Comparison of ENCODE assay signal across 36 cellular contexts in genomic region chr4:53553486-53554210, GRCh38. TPM values are rescaled to one million over a fixed set of nuclear protein-coding genes. Genes with fewer than 3 reads are reported as not detected.
"Had no signal": no experiment of that assay in that cellular context is flagged by ENCODE, and none has a peak within 500 bp of the region (broad histone marks: within the 10 kb centered on the region; RNA-seq: fewer than 3 reads in every experiment).

No MANE protein-coding gene starts in this region.

- H3K4me3 ChIP-seq: ascending aorta had no signal

- FAIRE-seq: TTC549 had no signal

- H3K9me3 Mint-ChIP-seq: activated CD4-positive, alpha-beta memory T cell treated with anti-CD3 and anti-CD28 coated beads, Interleukin-2, amount 10 ng/mL, durations not matched to agents 7 days and 5 days; activated CD4-positive, alpha-beta T cell treated with anti-CD3 and anti-CD28 coated beads, Interleukin-2, amount 10 ng/mL, durations not matched to agents 7 days and 5 days; activated naive CD4-positive, alpha-beta T cell treated with anti-CD3 and anti-CD28 coated beads, Interleukin-2, amount 10 ng/mL, durations not matched to agents 7 days and 5 days; activated naive CD8-positive, alpha-beta T cell treated with anti-CD3 and anti-CD28 coated beads, Interleukin-2, amount 10 ng/mL, durations not matched to agents 7 days and 5 days; activated naive CD8-positive, alpha-beta T cell treated with anti-CD3 and anti-CD28 coated beads, Interleukin-2, amount 50 U/mL, for 24 hours; activated T-cell treated with anti-CD3 and anti-CD28 coated beads, Interleukin-2, amount 50 U/mL, for 24 hours; activated T-helper 2 cell treated with anti-CD3 and anti-CD28 coated beads, Interferon-gamma antibody, Interleukin-2, Interleukin-4, amounts not matched to agents 10 μg/mL and 5 μg/mL and 100 μg/mL, durations not matched to agents 14 hours and 24 hours and 36 hours; T-helper 2 cell treated with Interferon-gamma antibody and Interleukin-4, amounts not matched to agents 5 μg/mL and 100 μg/mL, for 36 hours had no signal

- H3K36me3 ChIP-seq: ascending aorta, WERI-Rb-1 had no signal

- H3K27ac Mint-ChIP-seq: activated CD4-positive, alpha-beta memory T cell treated with anti-CD3 and anti-CD28 coated beads, Interleukin-2, amount 10 ng/mL, durations not matched to agents 7 days and 5 days; activated CD4-positive, alpha-beta T cell treated with anti-CD3 and anti-CD28 coated beads for 36 hours; activated CD4-positive, alpha-beta T cell treated with anti-CD3 and anti-CD28 coated beads, Interleukin-2, amount 10 ng/mL, durations not matched to agents 7 days and 5 days; activated CD8-positive, alpha-beta memory T cell treated with anti-CD3 and anti-CD28 coated beads, Interleukin-2, amount 10 ng/mL, durations not matched to agents 7 days and 5 days; activated CD8-positive, alpha-beta T cell treated with anti-CD3 and anti-CD28 coated beads, Interleukin-2, amount 10 ng/mL, durations not matched to agents 7 days and 5 days; activated naive CD4-positive, alpha-beta T cell treated with anti-CD3 and anti-CD28 coated beads, Interleukin-2, amount 10 ng/mL, durations not matched to agents 7 days and 5 days; activated naive CD4-positive, alpha-beta T cell treated with anti-CD3 and anti-CD28 coated beads, Interleukin-2, amount 50 U/mL, for 24 hours; activated naive CD8-positive, alpha-beta T cell; activated naive CD8-positive, alpha-beta T cell treated with anti-CD3 and anti-CD28 coated beads, Interleukin-2, amount 10 ng/mL, durations not matched to agents 7 days and 5 days; activated naive CD8-positive, alpha-beta T cell treated with anti-CD3 and anti-CD28 coated beads, Interleukin-2, amount 50 U/mL, for 24 hours; activated T-cell treated with anti-CD3 and anti-CD28 coated beads, Interleukin-2, amount 50 U/mL, for 24 hours; activated T-helper 2 cell treated with anti-CD3 and anti-CD28 coated beads, Interferon-gamma antibody, Interleukin-2, Interleukin-4, amounts not matched to agents 10 μg/mL and 5 μg/mL and 100 μg/mL, durations not matched to agents 14 hours and 24 hours and 36 hours; brain; T-helper 1 cell treated with Interleukin-12 subunit alpha and Interleukin-12 subunit beta and Interleukin-4 antibody, amounts not matched to agents 30 μg/mL and 1 μg/mL, for 36 hours; T-helper 2 cell treated with Interferon-gamma antibody and Interleukin-4, amounts not matched to agents 5 μg/mL and 100 μg/mL, for 36 hours; WTC11 had no signal

- H3K4me1 Mint-ChIP-seq: activated CD4-positive, alpha-beta memory T cell treated with anti-CD3 and anti-CD28 coated beads, Interleukin-2, amount 10 ng/mL, durations not matched to agents 7 days and 5 days; activated CD4-positive, alpha-beta T cell treated with anti-CD3 and anti-CD28 coated beads for 36 hours; activated CD4-positive, alpha-beta T cell treated with anti-CD3 and anti-CD28 coated beads, Interleukin-2, amount 10 ng/mL, durations not matched to agents 7 days and 5 days; activated CD8-positive, alpha-beta memory T cell treated with anti-CD3 and anti-CD28 coated beads, Interleukin-2, amount 10 ng/mL, durations not matched to agents 7 days and 5 days; activated naive CD4-positive, alpha-beta T cell treated with anti-CD3 and anti-CD28 coated beads, Interleukin-2, amount 10 ng/mL, durations not matched to agents 7 days and 5 days; activated naive CD4-positive, alpha-beta T cell treated with anti-CD3 and anti-CD28 coated beads, Interleukin-2, amount 50 U/mL, for 24 hours; activated naive CD8-positive, alpha-beta T cell treated with anti-CD3 and anti-CD28 coated beads, Interleukin-2, amount 10 ng/mL, durations not matched to agents 7 days and 5 days; activated naive CD8-positive, alpha-beta T cell treated with anti-CD3 and anti-CD28 coated beads, Interleukin-2, amount 50 U/mL, for 24 hours had no signal

- ATAC-seq: activated CD4-positive, alpha-beta T cell treated with anti-CD3 and anti-CD28 coated beads for 36 hours; activated CD4-positive, CD25-positive, alpha-beta regulatory T cell treated with anti-CD3 and anti-CD28 coated beads, Interleukin-2, amount 50 U/mL, for 24 hours; activated CD8-positive, alpha-beta memory T cell treated with anti-CD3 and anti-CD28 coated beads, Interleukin-2, amount 10 ng/mL, durations not matched to agents 7 days and 5 days; activated CD8-positive, alpha-beta T cell treated with anti-CD3 and anti-CD28 coated beads, Interleukin-2, amount 10 ng/mL, durations not matched to agents 7 days and 5 days; activated naive CD8-positive, alpha-beta T cell treated with anti-CD3 and anti-CD28 coated beads, Interleukin-2, amount 50 U/mL, for 24 hours; WTC11 had no signal

- DNase-seq: activated CD4-positive, alpha-beta memory T cell treated with anti-CD3 and anti-CD28 coated beads, Interleukin-2, amount 10 ng/mL, durations not matched to agents 7 days and 5 days; activated CD4-positive, alpha-beta T cell treated with anti-CD3 and anti-CD28 coated beads for 1 hour; activated CD4-positive, alpha-beta T cell treated with anti-CD3 and anti-CD28 coated beads for 36 hours; activated CD4-positive, alpha-beta T cell treated with anti-CD3 and anti-CD28 coated beads for 48 hours; activated CD4-positive, alpha-beta T cell treated with anti-CD3 and anti-CD28 coated beads, Interleukin-2, amount 10 ng/mL, durations not matched to agents 7 days and 5 days; activated CD4-positive, alpha-beta T cell treated with anti-CD3 and anti-CD28 coated beads, Interleukin-2, amount 50 U/mL, for 48 hours; activated CD4-positive, CD25-positive, alpha-beta regulatory T cell; activated CD8-positive, alpha-beta memory T cell treated with anti-CD3 and anti-CD28 coated beads for 24 hours; activated CD8-positive, alpha-beta memory T cell treated with anti-CD3 and anti-CD28 coated beads, Interleukin-2, amount 10 ng/mL, durations not matched to agents 7 days and 5 days; activated CD8-positive, alpha-beta memory T cell treated with anti-CD3 and anti-CD28 coated beads, Interleukin-2, amount 50 U/mL, for 48 hours; activated CD8-positive, alpha-beta T cell treated with anti-CD3 and anti-CD28 coated beads, Interleukin-2, amount 10 ng/mL, durations not matched to agents 7 days and 5 days; activated effector memory CD4-positive, alpha-beta T cell treated with Interleukin-2 at 50 U/mL for 16 hours; activated gamma-delta T cell; activated naive CD4-positive, alpha-beta T cell treated with anti-CD3 and anti-CD28 coated beads, Interleukin-2, amount 10 ng/mL, durations not matched to agents 7 days and 5 days; activated naive CD4-positive, alpha-beta T cell treated with Interleukin-2 at 50 U/mL for 16 hours; activated naive CD8-positive, alpha-beta T cell treated with anti-CD3 and anti-CD28 coated beads, Interleukin-2, amount 10 ng/mL, durations not matched to agents 7 days and 5 days; activated naive CD8-positive, alpha-beta T cell treated with anti-CD3 and anti-CD28 coated beads, Interleukin-2, amount 50 U/mL, for 24 hours; activated T-cell treated with anti-CD3 and anti-CD28 coated beads, Interleukin-2, amount 50 U/mL, for 24 hours; activated T-cell treated with anti-CD3 and anti-CD28 coated beads, Interleukin-2, amount 50 U/mL, for 48 hours; amygdala; anterior cingulate cortex; central memory CD4-positive, alpha-beta T cell; T-helper 1 cell; T-helper 2 cell; T-helper 9 cell; WERI-Rb-1 had no signal

- H3K27ac ChIP-seq: ascending aorta, WERI-Rb-1 had no signal

- H3K4me3 Mint-ChIP-seq: activated CD4-positive, alpha-beta memory T cell treated with anti-CD3 and anti-CD28 coated beads, Interleukin-2, amount 10 ng/mL, durations not matched to agents 7 days and 5 days; activated CD4-positive, alpha-beta T cell treated with anti-CD3 and anti-CD28 coated beads for 36 hours; activated CD4-positive, alpha-beta T cell treated with anti-CD3 and anti-CD28 coated beads, Interleukin-2, amount 10 ng/mL, durations not matched to agents 7 days and 5 days; activated CD8-positive, alpha-beta memory T cell treated with anti-CD3 and anti-CD28 coated beads, Interleukin-2, amount 10 ng/mL, durations not matched to agents 7 days and 5 days; activated CD8-positive, alpha-beta T cell treated with anti-CD3 and anti-CD28 coated beads, Interleukin-2, amount 10 ng/mL, durations not matched to agents 7 days and 5 days; activated naive CD4-positive, alpha-beta T cell treated with anti-CD3 and anti-CD28 coated beads, Interleukin-2, amount 10 ng/mL, durations not matched to agents 7 days and 5 days; activated naive CD4-positive, alpha-beta T cell treated with anti-CD3 and anti-CD28 coated beads, Interleukin-2, amount 50 U/mL, for 24 hours; activated naive CD8-positive, alpha-beta T cell; activated naive CD8-positive, alpha-beta T cell treated with anti-CD3 and anti-CD28 coated beads, Interleukin-2, amount 10 ng/mL, durations not matched to agents 7 days and 5 days; activated naive CD8-positive, alpha-beta T cell treated with anti-CD3 and anti-CD28 coated beads, Interleukin-2, amount 50 U/mL, for 24 hours; activated T-cell treated with anti-CD3 and anti-CD28 coated beads, Interleukin-2, amount 50 U/mL, for 24 hours; brain; T-helper 1 cell treated with Interleukin-12 subunit alpha and Interleukin-12 subunit beta and Interleukin-4 antibody, amounts not matched to agents 30 μg/mL and 1 μg/mL, for 36 hours; T-helper 2 cell treated with Interferon-gamma antibody and Interleukin-4, amounts not matched to agents 5 μg/mL and 100 μg/mL, for 36 hours; WTC11 had no signal

- H3K9me3 ChIP-seq: ascending aorta had no signal

- H3K36me3 Mint-ChIP-seq: activated CD8-positive, alpha-beta memory T cell treated with anti-CD3 and anti-CD28 coated beads, Interleukin-2, amount 10 ng/mL, durations not matched to agents 7 days and 5 days; activated naive CD4-positive, alpha-beta T cell treated with anti-CD3 and anti-CD28 coated beads, Interleukin-2, amount 10 ng/mL, durations not matched to agents 7 days and 5 days; activated naive CD4-positive, alpha-beta T cell treated with anti-CD3 and anti-CD28 coated beads, Interleukin-2, amount 50 U/mL, for 24 hours; activated naive CD8-positive, alpha-beta T cell; activated naive CD8-positive, alpha-beta T cell treated with anti-CD3 and anti-CD28 coated beads, Interleukin-2, amount 10 ng/mL, durations not matched to agents 7 days and 5 days; brain; WTC11 had no signal

- H3K27me3 ChIP-seq: ascending aorta had no signal

- H3K27me3 Mint-ChIP-seq: activated naive CD8-positive, alpha-beta T cell treated with anti-CD3 and anti-CD28 coated beads, Interleukin-2, amount 50 U/mL, for 24 hours had no signal

RNA-seq across cellular contexts. Expression of gene LNX1, which starts 37.6 kb away (rescaled TPM):
- total RNA-seq: activated CD4-positive, alpha-beta memory T cell treated with anti-CD3 and anti-CD28 coated beads, Interleukin-2, amount 10 ng/mL, durations not matched to agents 7 days and 5 days; activated CD4-positive, alpha-beta T cell treated with anti-CD3 and anti-CD28 coated beads for 36 hours; activated CD4-positive, alpha-beta T cell treated with anti-CD3 and anti-CD28 coated beads, Interleukin-2, amount 10 ng/mL, durations not matched to agents 7 days and 5 days; activated CD8-positive, alpha-beta memory T cell treated with anti-CD3 and anti-CD28 coated beads, Interleukin-2, amount 10 ng/mL, durations not matched to agents 7 days and 5 days; activated CD8-positive, alpha-beta T cell treated with anti-CD3 and anti-CD28 coated beads, Interleukin-2, amount 10 ng/mL, durations not matched to agents 7 days and 5 days; activated naive CD8-positive, alpha-beta T cell treated with anti-CD3 and anti-CD28 coated beads, Interleukin-2, amount 10 ng/mL, durations not matched to agents 7 days and 5 days; activated T-helper 2 cell treated with anti-CD3 and anti-CD28 coated beads, Interferon-gamma antibody, Interleukin-2, Interleukin-4, amounts not matched to agents 10 μg/mL and 5 μg/mL and 100 μg/mL, durations not matched to agents 14 hours and 24 hours and 36 hours had no signal
